11 cellular contexts compared by ENCODE assay signal in the genomic region with DNA sequence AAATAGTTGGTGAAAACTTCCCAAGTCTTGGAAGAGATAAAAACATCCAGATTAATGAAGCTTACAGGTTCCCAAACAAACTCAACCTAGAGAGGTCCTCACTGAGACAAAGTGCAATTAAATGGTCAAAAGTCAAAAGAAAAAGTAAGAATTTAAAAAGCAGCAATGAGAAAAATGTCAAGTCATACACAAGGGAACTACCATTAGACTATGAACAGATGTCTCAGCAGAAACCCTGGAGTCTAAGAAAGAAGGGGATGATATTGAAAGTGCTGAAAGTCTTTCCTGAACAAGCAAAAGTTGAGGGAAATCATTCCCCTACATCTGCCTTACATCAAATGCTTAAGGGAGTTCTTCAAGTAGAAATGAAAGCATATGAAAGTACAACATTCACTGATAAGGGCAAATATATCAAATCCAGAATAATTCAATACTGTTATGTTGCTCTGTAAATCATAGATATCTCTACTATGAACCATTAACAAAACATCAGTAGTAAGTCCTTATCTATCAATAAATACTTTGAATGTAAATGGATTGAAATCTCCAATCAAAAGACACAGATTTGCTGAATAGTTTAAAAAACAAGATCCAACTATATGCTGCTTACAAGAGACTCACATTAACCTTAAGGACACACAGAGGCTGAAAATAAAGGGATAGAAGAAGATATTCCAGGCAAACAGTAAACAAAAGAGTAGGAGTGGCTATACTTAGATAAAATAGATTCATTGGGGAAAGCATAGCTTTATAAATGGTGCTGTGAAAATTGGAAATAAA.
"Had no signal": no experiment of that assay in that cellular context is flagged by ENCODE, and none has a peak within 500 bp of the region (broad histone marks: within the 10 kb centered on the region; RNA-seq: fewer than 3 reads in every experiment).

No MANE protein-coding gene starts in this region.

- H3K27ac ChIP-seq: GM23248 had no signal

- H2AFZ ChIP-seq: GM23248, GM23338 had no signal

- H3K4me3 Mint-ChIP-seq: GM23338, H9, HFFc6 had no signal

- H3K4me3 ChIP-seq: GM23248, GM23338, HAP-1 had no signal

- ATAC-seq: GM23338, HCT116 had no signal

- H3K27ac Mint-ChIP-seq: GM23338, H9, HFFc6 had no signal

- DNase-seq: GM23248, GOT3, H7, H9, HCEC 1CT, HFFc6 had no signal

- FAIRE-seq: H1, H54 had no signal

- H3K4me1 Mint-ChIP-seq: H9 had no signal

- H3K4me2 ChIP-seq: GM23338 had no signal

- H3K36me3 ChIP-seq: HAP-1 had no signal

- H3K9ac ChIP-seq: GM23248 had no signal
